17 cellular contexts compared by ENCODE assay signal in genomic region chr11:74162688-74163467, GRCh38. TPM values are rescaled to one million over a fixed set of nuclear protein-coding genes. Genes with fewer than 3 reads are reported as not detected.
DNase-seq lines count a peak whose midpoint lies in the region; ATAC-seq, FAIRE-seq and TF ChIP-seq lines count a peak whose summit lies in the region.
"Had no signal": no experiment of that assay in that cellular context is flagged by ENCODE, and none has a peak within 500 bp of the region (broad histone marks: within the 10 kb centered on the region; RNA-seq: fewer than 3 reads in every experiment).

No MANE protein-coding gene starts in this region.

- no peak overlapping the region for H3K9ac ChIP-seq in kidney (ENCODE audit: low read length in 2 of 2)

- H3K9me3 ChIP-seq in kidney (ENCODE audit: control insufficient read depth in 1 of 2, low read length in 2 of 2), result no peaks in the 10 kb centered on the region
- H3K9me3 ChIP-seq: heart right ventricle had no signal

- peak; percentile 31 for ATAC-seq in stimulated activated naive CD8-positive, alpha-beta T cell treated with anti-CD3 and anti-CD28 coated beads, Interleukin-15, amount 100 ng/mL, for 72 hours
- no peak for ATAC-seq in stimulated activated naive CD8-positive, alpha-beta T cell treated with anti-CD3 and anti-CD28 coated beads, Interleukin-15, Interleukin-2, amounts not matched to agents 100 U/mL and 50 U/mL, for 24 hours
- ATAC-seq in HG02798 (IDR thresholded peaks at IDR 0.05; ENCODE audit: poor library complexity, unreplicated experiment), result peak; percentile 71
- peak; percentile 68 for ATAC-seq in activated T-helper 17 cell treated with anti-CD3 and anti-CD28 coated beads, Interleukin-2, amount 50 U/mL, for 72 hours (replicated peaks)
- ATAC-seq in HG03565 (IDR thresholded peaks at IDR 0.05; ENCODE audit: unreplicated experiment), result no peak
- ATAC-seq: heart right ventricle, T-helper 17 cell had no signal

- H3K4me3 Mint-ChIP-seq in stimulated activated naive CD8-positive, alpha-beta T cell treated with anti-CD3 and anti-CD28 coated beads, Interleukin-15, amount 100 ng/mL, for 72 hours, result no peak overlapping the region
- no peak overlapping the region for H3K4me3 Mint-ChIP-seq in activated T-helper 17 cell treated with anti-CD3 and anti-CD28 coated beads, Interleukin-2, amount 50 U/mL, for 72 hours
- H3K4me3 Mint-ChIP-seq: T-helper 17 cell had no signal

- H3K27ac ChIP-seq in kidney (ENCODE audit: low read depth in 2 of 2, low read length in 2 of 2), result no peak overlapping the region
- H3K27ac ChIP-seq: heart right ventricle had no signal

- TF ChIP-seq CTCF in kidney (IDR thresholded peaks at IDR 0.05; ENCODE audit: borderline replicate concordance, extremely low read depth, insufficient read depth), result no peak

- peaks cover 73% of the 10 kb centered on the region for H3K36me3 Mint-ChIP-seq in activated T-helper 17 cell treated with anti-CD3 and anti-CD28 coated beads, Interleukin-2, amount 50 U/mL, for 72 hours (ENCODE audit: low read depth)

- H3K9me3 Mint-ChIP-seq in stimulated activated naive CD8-positive, alpha-beta T cell treated with anti-CD3 and anti-CD28 coated beads, Interleukin-15, amount 100 ng/mL, for 72 hours, result no peaks in the 10 kb centered on the region
- H3K9me3 Mint-ChIP-seq in activated T-helper 17 cell treated with anti-CD3 and anti-CD28 coated beads, Interleukin-2, amount 50 U/mL, for 72 hours, result no peaks in the 10 kb centered on the region

- no peak overlapping the region for H3K27ac Mint-ChIP-seq in stimulated activated naive CD8-positive, alpha-beta T cell treated with anti-CD3 and anti-CD28 coated beads, Interleukin-15, amount 100 ng/mL, for 72 hours
- H3K27ac Mint-ChIP-seq in activated T-helper 17 cell treated with anti-CD3 and anti-CD28 coated beads, Interleukin-2, amount 50 U/mL, for 72 hours, result no peak overlapping the region
- H3K27ac Mint-ChIP-seq: T-helper 17 cell had no signal

- no peak for FAIRE-seq in kidney (lab: Jason Lieb, UNC)
- FAIRE-seq: colon had no signal

- H3K4me3 ChIP-seq in kidney (ENCODE audit: low read length in 2 of 2), result no peak overlapping the region
- H3K4me3 ChIP-seq: heart right ventricle had no signal

- H3K4me1 ChIP-seq in kidney (ENCODE audit: control insufficient read depth in 1 of 2, insufficient read depth in 1 of 2, low read depth in 1 of 2, low read length in 2 of 2), result no peaks in the 10 kb centered on the region

- intact Hi-C loops in kidney (cut with DNase I), result no loop called here

- H3K36me3 ChIP-seq in kidney (ENCODE audit: control insufficient read depth in 1 of 2, insufficient read depth in 2 of 2, low read length in 2 of 2), result peaks cover 3 to 12% of the 10 kb centered on the region in 2 donors

- H3K4me1 Mint-ChIP-seq in stimulated activated naive CD8-positive, alpha-beta T cell treated with anti-CD3 and anti-CD28 coated beads, Interleukin-15, amount 100 ng/mL, for 72 hours, result peaks cover 12% of the 10 kb centered on the region
- H3K4me1 Mint-ChIP-seq in activated T-helper 17 cell treated with anti-CD3 and anti-CD28 coated beads, Interleukin-2, amount 50 U/mL, for 72 hours, result peaks cover 16% of the 10 kb centered on the region

- no peaks in the 10 kb centered on the region for H3K27me3 Mint-ChIP-seq in stimulated activated naive CD8-positive, alpha-beta T cell treated with anti-CD3 and anti-CD28 coated beads, Interleukin-15, amount 100 ng/mL, for 72 hours
- no peaks in the 10 kb centered on the region for H3K27me3 Mint-ChIP-seq in activated T-helper 17 cell treated with anti-CD3 and anti-CD28 coated beads, Interleukin-2, amount 50 U/mL, for 72 hours
- H3K27me3 Mint-ChIP-seq: T-helper 17 cell had no signal

- no peak for DNase-seq in stimulated activated naive CD8-positive, alpha-beta T cell treated with anti-CD3 and anti-CD28 coated beads, Interleukin-15, amount 100 ng/mL, for 72 hours
- no peak for DNase-seq in stimulated activated naive CD8-positive, alpha-beta T cell treated with anti-CD3 and anti-CD28 coated beads, Interleukin-15, Interleukin-2, amounts not matched to agents 100 U/mL and 50 U/mL, for 24 hours
- DNase-seq in effector CD8-positive, alpha-beta T cell (lab: John Stamatoyannopoulos, UW), result no peak
- DNase-seq in kidney, result no peak
- no peak for DNase-seq in LoVo (ENCODE audit: low spot score)
- DNase-seq: activated T-cell treated with anti-CD3 and anti-CD28 coated beads, Interleukin-2, amount 50 U/mL, for 48 hours; DMS153; erythroblast; GOT3; heart right ventricle; NCI-H1048; T-helper 17 cell; trophoblast cell had no signal

RNA-seq across cellular contexts. Expression of gene C2CD3, which starts 7.9 kb away (rescaled TPM):
- total RNA-seq in activated T-helper 17 cell treated with anti-CD3 and anti-CD28 coated beads, Interleukin-2, amount 50 U/mL, for 72 hours, result 10 to 100 TPM; 35.3 to 37.9 TPM
- 28.7 TPM for total RNA-seq in kidney
- 5.6 TPM for polyA plus RNA-seq in kidney (ENCODE audit: insufficient read depth, low read depth, low replicate concordance)

RNA-seq across cellular contexts. Expression of gene PPME1, which starts 8.2 kb away (rescaled TPM):
- 10 to 100 TPM; 47.9 to 98.5 TPM for total RNA-seq in activated T-helper 17 cell treated with anti-CD3 and anti-CD28 coated beads, Interleukin-2, amount 50 U/mL, for 72 hours
- total RNA-seq in kidney, result 34.1 TPM
- 40.8 TPM for polyA plus RNA-seq in kidney (ENCODE audit: insufficient read depth, low read depth, low replicate concordance)

Comparison
In these comparisons a context has a peak if more than half of its experiments do, and no peak if none do; other contexts are left out.
1. ATAC-seq: peak in stimulated activated naive CD8-positive, alpha-beta T cell treated with anti-CD3 and anti-CD28 coated beads, Interleukin-15, amount 100 ng/mL, for 72 hours (single experiment), HG02798 (single experiment) and activated T-helper 17 cell treated with anti-CD3 and anti-CD28 coated beads, Interleukin-2, amount 50 U/mL, for 72 hours (single experiment); none in stimulated activated naive CD8-positive, alpha-beta T cell treated with anti-CD3 and anti-CD28 coated beads, Interleukin-15, Interleukin-2, amounts not matched to agents 100 U/mL and 50 U/mL, for 24 hours (single experiment) and HG03565 (single experiment).